Comparison of ENCODE assay signal across 21 cellular contexts in the genomic region with DNA sequence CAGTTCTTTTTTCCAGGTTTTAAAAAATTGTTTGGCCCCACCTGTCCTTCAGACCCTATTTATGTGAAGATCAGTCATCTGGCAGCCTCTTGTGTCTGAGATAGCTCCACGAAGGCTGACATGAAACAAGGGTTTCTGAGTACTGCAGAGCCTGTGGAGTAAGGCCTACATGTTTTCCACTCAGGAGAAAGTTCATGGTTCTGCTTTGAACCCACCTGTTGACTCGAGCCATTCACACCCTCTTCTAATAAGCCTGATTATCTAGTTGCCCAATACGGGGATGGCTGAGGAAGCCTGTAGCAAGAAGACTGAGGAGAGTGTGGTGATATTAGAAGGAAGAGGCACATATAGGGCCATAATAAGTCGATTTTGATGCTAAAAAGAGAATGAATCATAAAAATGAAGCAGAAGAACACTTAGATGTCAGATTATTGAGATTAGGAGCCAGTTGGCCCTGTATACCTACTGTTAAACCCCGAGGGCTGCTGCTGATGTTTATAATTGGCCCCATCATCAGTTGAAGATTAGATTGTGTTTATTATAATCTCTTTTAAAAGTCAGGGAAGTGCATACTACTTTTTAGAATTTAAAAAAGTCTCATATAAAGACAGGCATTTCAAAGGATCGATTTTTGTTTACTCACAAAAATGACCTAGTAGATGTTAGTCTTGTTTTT.
"Had no signal": no experiment of that assay in that cellular context is flagged by ENCODE, and none has a peak within 500 bp of the region (broad histone marks: within the 10 kb centered on the region; RNA-seq: fewer than 3 reads in every experiment).

No MANE protein-coding gene starts in this region.

- H3K4me3 Mint-ChIP-seq: activated CD8-positive, alpha-beta T cell treated with anti-CD3 and anti-CD28 coated beads for 36 hours; activated naive CD8-positive, alpha-beta T cell treated with anti-CD3 and anti-CD28 coated beads for 36 hours; activated T-helper 17 cell treated with anti-CD3 and anti-CD28 coated beads, Interleukin-2, amount 50 U/mL, for 72 hours; dendritic cell treated with granulocyte-macrophage colony-stimulating factor and Interleukin-4, amounts not matched to agents 40 ng/mL and 50 ng/mL, for 4 days; WTC11 had no signal

- DNase-seq: activated CD4-positive, alpha-beta T cell treated with anti-CD3 and anti-CD28 coated beads for 48 hours; activated CD8-positive, alpha-beta T cell treated with anti-CD3 and anti-CD28 coated beads for 36 hours; activated naive CD4-positive, alpha-beta T cell; activated naive CD8-positive, alpha-beta T cell treated with anti-CD3 and anti-CD28 coated beads for 36 hours; activated T-cell treated with anti-CD3 and anti-CD28 coated beads, Interleukin-2, amount 50 U/mL, for 1 hour; amniotic stem cell; effector CD8-positive, alpha-beta T cell; gastrocnemius medialis; head of caudate nucleus; kidney glomerular epithelial cell; left ventricle myocardium superior; ovary; spleen; stimulated activated naive CD4-positive, alpha-beta T cell; thyroid gland had no signal

- H3K9me3 Mint-ChIP-seq: activated CD8-positive, alpha-beta T cell treated with anti-CD3 and anti-CD28 coated beads for 36 hours; activated naive CD8-positive, alpha-beta T cell treated with anti-CD3 and anti-CD28 coated beads for 36 hours; dendritic cell treated with granulocyte-macrophage colony-stimulating factor and Interleukin-4, amounts not matched to agents 40 ng/mL and 50 ng/mL, for 4 days; WTC11 had no signal

- ATAC-seq: activated CD8-positive, alpha-beta T cell treated with anti-CD3 and anti-CD28 coated beads for 36 hours; activated T-helper 17 cell treated with anti-CD3 and anti-CD28 coated beads, Interleukin-2, amount 50 U/mL, for 72 hours; esophagus mucosa; gastrocnemius medialis; left ventricle myocardium superior; sciatic nerve; WTC11 had no signal

- H3K27me3 Mint-ChIP-seq: activated T-helper 17 cell treated with anti-CD3 and anti-CD28 coated beads, Interleukin-2, amount 50 U/mL, for 72 hours; dendritic cell treated with granulocyte-macrophage colony-stimulating factor and Interleukin-4, amounts not matched to agents 40 ng/mL and 50 ng/mL, for 4 days had no signal

- H3K27ac ChIP-seq: gastrocnemius medialis, ovary, spleen, thyroid gland had no signal

- H3K27me3 ChIP-seq: gastrocnemius medialis, ovary, spleen, thyroid gland had no signal

- H3K4me3 ChIP-seq: gastrocnemius medialis, ovary, spleen, thyroid gland had no signal

- H3K36me3 ChIP-seq: gastrocnemius medialis, ovary, spleen, thyroid gland had no signal

- FAIRE-seq: urothelium cell line had no signal

- H3K4me1 Mint-ChIP-seq: activated T-helper 17 cell treated with anti-CD3 and anti-CD28 coated beads, Interleukin-2, amount 50 U/mL, for 72 hours had no signal

- H3K27ac Mint-ChIP-seq: activated CD8-positive, alpha-beta T cell treated with anti-CD3 and anti-CD28 coated beads for 36 hours; activated naive CD8-positive, alpha-beta T cell treated with anti-CD3 and anti-CD28 coated beads for 36 hours; activated T-helper 17 cell treated with anti-CD3 and anti-CD28 coated beads, Interleukin-2, amount 50 U/mL, for 72 hours; dendritic cell treated with granulocyte-macrophage colony-stimulating factor and Interleukin-4, amounts not matched to agents 40 ng/mL and 50 ng/mL, for 4 days; WTC11 had no signal

- H3K9me3 ChIP-seq: gastrocnemius medialis, ovary, spleen, thyroid gland had no signal

- H3K36me3 Mint-ChIP-seq: activated naive CD8-positive, alpha-beta T cell treated with anti-CD3 and anti-CD28 coated beads for 36 hours; WTC11 had no signal
